27 cellular contexts compared by ENCODE assay signal in the genomic region with DNA sequence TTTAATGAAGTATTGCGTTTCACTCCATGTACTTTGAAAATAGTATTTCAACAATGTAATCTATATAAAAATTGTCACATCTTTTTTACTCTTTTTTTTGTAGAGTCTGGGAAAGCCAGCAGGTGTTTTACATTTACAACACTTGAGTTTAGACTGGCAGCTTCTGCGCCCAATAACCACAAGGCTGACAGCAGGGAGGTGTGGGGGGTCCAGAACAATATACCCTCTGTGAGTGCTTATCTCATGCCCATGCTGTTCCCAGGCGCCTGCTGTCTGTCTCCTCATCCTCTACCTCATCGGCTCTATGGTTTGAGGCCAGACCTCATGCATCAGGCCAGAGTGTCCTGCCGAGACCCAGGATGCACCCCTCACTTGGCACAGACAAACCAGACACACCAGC.
"Had no signal": no experiment of that assay in that cellular context is flagged by ENCODE, and none has a peak within 500 bp of the region (broad histone marks: within the 10 kb centered on the region; RNA-seq: fewer than 3 reads in every experiment).

No MANE protein-coding gene starts in this region.

- H3K4me3 ChIP-seq: ascending aorta had no signal

- H3K9me3 ChIP-seq: ascending aorta had no signal

- FAIRE-seq: RCC 7860, TTC549 had no signal

- H3K4me1 ChIP-seq: ascending aorta had no signal

- H3K27ac ChIP-seq: ascending aorta had no signal

- DNase-seq: activated B cell treated with CpG ODN at 0.5 μM for 24 hours; activated CD4-positive, alpha-beta T cell treated with anti-CD3 and anti-CD28 coated beads for 1 hour; activated CD4-positive, alpha-beta T cell treated with anti-CD3 and anti-CD28 coated beads, Interleukin-2, amount 10 ng/mL, durations not matched to agents 24 days and 14 days; activated CD4-positive, alpha-beta T cell treated with anti-CD3 and anti-CD28 coated beads, Interleukin-2, amount 50 U/mL, for 48 hours; activated CD8-positive, alpha-beta memory T cell treated with anti-CD3 and anti-CD28 coated beads, Interleukin-2, amount 10 ng/mL, durations not matched to agents 7 days and 5 days; activated effector memory CD4-positive, alpha-beta T cell treated with anti-CD3 and anti-CD28 coated beads, Interleukin-2, amount 50 U/mL, for 16 hours; activated naive CD4-positive, alpha-beta T cell treated with Interleukin-2 at 50 U/mL for 16 hours; activated naive CD8-positive, alpha-beta T cell treated with anti-CD3 and anti-CD28 coated beads, Interleukin-2, amount 50 U/mL, for 24 hours; activated T-cell treated with anti-CD3 and anti-CD28 coated beads, Interleukin-2, amount 50 U/mL, for 4 hours; amniotic stem cell; Karpas-422; MM.1S; NCI-H1105; NCI-H1436; NCI-H1694 treated with DMSO at 0.1 percent for 48 hours; NCI-H2081 treated with DMSO at 0.1 percent for 48 hours; NCI-H446; NCI-H524; PC-3; SHP77 treated with DMSO at 0.1 percent for 48 hours; T-cell; T-helper 2 cell; T1000 had no signal

- H3K27me3 ChIP-seq: ascending aorta had no signal

- ATAC-seq: activated CD8-positive, alpha-beta memory T cell treated with anti-CD3 and anti-CD28 coated beads, Interleukin-2, amount 10 ng/mL, durations not matched to agents 7 days and 5 days; activated naive CD4-positive, alpha-beta T cell treated with anti-CD3 and anti-CD28 coated beads, Interleukin-2, amount 50 U/mL, for 72 hours; activated naive CD8-positive, alpha-beta T cell treated with anti-CD3 and anti-CD28 coated beads, Interleukin-2, amount 50 U/mL, for 24 hours; activated T-cell treated with anti-CD3 and anti-CD28 coated beads, Interleukin-2, amount 50 U/mL, for 4 hours; PC-3; T-cell had no signal
